In the genomic region with DNA sequence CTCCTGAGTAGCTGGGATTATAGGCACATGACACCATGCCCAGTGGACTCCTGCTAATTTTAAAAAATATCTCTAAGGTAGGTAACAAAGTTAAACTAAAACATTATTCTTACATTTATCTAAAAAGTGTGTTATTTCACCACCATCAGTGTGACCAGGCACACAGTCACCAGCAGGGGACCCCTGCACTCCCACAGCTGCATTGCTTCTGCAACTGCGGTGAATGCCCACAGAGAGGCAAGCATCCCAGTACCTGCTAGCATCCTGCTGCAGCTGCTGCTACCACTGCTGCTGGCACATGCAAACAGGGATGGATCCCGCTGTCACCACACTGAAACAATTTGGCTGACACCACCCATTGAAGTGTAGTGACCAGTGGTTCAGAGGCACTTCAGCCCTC, we compare ENCODE assay signal across 1 cellular context.
TF ChIP-seq lines count a peak whose summit lies in the region.

No MANE protein-coding gene starts in this region.

TF ChIP-seq in HEK293, 187 proteins besides CTCF, POLR2A, EP300 and RAD21 (continued from another document):
- no peak for TF ChIP-seq GLI4 (tag by site-specific recombination; IDR thresholded peaks at IDR 0.05)
- TF ChIP-seq ZNF707 (tag by site-specific recombination; IDR thresholded peaks at IDR 0.05) = no peak
- TF ChIP-seq ELK4 (IDR thresholded peaks at IDR 0.05; ENCODE audit: borderline replicate concordance, low read depth, low read length) = no peak
- TF ChIP-seq, protein P1, sequence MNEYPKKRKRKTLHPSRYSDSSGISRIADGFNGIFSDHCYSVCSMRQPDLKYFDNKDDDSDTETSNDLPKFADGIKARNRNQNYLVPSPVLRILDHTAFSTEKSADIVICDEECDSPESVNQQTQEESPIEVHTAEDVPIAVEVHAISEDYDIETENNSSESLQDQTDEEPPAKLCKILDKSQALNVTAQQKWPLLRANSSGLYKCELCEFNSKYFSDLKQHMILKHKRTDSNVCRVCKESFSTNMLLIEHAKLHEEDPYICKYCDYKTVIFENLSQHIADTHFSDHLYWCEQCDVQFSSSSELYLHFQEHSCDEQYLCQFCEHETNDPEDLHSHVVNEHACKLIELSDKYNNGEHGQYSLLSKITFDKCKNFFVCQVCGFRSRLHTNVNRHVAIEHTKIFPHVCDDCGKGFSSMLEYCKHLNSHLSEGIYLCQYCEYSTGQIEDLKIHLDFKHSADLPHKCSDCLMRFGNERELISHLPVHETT (tag by site-specific recombination; IDR thresholded peaks at IDR 0.05) = no peak
- TF ChIP-seq ZNF530 (tag by site-specific recombination; IDR thresholded peaks at IDR 0.05; ENCODE audit: low read depth) = no peak
- TF ChIP-seq ZNF768 (tag by site-specific recombination; IDR thresholded peaks at IDR 0.05) = no peak
- TF ChIP-seq ZSCAN30 (tag by site-specific recombination; IDR thresholded peaks at IDR 0.05) = no peak
